26 cellular contexts compared by ENCODE assay signal in the genomic region with DNA sequence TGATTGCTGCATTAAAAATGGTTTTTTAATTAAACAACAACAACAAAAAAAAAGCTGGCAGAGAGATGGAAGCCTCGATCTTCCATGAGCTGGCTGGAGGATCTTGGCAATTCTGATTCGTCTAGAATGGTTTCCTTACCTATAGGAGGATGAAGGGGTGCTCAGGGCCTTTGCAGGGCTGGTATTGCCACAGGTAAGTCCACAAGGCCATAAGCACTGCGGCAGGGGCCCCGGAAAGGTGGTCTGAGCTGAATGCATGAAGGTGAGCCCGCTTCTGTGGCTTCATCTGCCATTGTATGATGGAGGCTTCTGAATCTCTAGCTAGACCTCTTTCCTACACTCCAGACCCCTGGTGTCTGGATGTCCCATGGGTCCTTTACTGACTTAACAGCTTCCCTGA.
"Had no signal": no experiment of that assay in that cellular context is flagged by ENCODE, and none has a peak within 500 bp of the region (broad histone marks: within the 10 kb centered on the region; RNA-seq: fewer than 3 reads in every experiment).

No MANE protein-coding gene starts in this region.

- H3K27ac Mint-ChIP-seq: activated CD4-positive, alpha-beta memory T cell treated with anti-CD3 and anti-CD28 coated beads for 36 hours; activated CD4-positive, alpha-beta T cell treated with anti-CD3 and anti-CD28 coated beads for 36 hours; activated CD4-positive, alpha-beta T cell treated with anti-CD3 and anti-CD28 coated beads, Interleukin-2, amount 10 ng/mL, durations not matched to agents 24 days and 14 days; activated CD8-positive, alpha-beta memory T cell treated with anti-CD3 and anti-CD28 coated beads, Interleukin-2, amount 10 ng/mL, durations not matched to agents 7 days and 5 days; activated CD8-positive, alpha-beta T cell treated with anti-CD3 and anti-CD28 coated beads, Interleukin-2, amount 10 ng/mL, durations not matched to agents 7 days and 5 days; activated naive CD4-positive, alpha-beta T cell treated with anti-CD3 and anti-CD28 coated beads, Interleukin-2, amount 50 U/mL, for 72 hours; activated naive CD8-positive, alpha-beta T cell treated with anti-CD3 and anti-CD28 coated beads, Interleukin-2, amount 10 ng/mL, durations not matched to agents 7 days and 5 days; activated T-helper 1 cell treated with anti-CD3 and anti-CD28 coated beads, Interleukin-12 subunit alpha, Interleukin-12 subunit beta, Interleukin-2, Interleukin-4 antibody, amounts not matched to agents 30 ng/mL and 10 ng/mL and 1 ng/mL, durations not matched to agents 14 hours and 24 hours and 36 hours; dendritic cell treated with granulocyte-macrophage colony-stimulating factor and Interleukin-4, amounts not matched to agents 40 ng/mL and 50 ng/mL, for 4 days; effector memory CD8-positive, alpha-beta T cell had no signal

- H3K9me3 Mint-ChIP-seq: activated CD4-positive, alpha-beta memory T cell treated with anti-CD3 and anti-CD28 coated beads for 36 hours; activated CD4-positive, alpha-beta T cell treated with anti-CD3 and anti-CD28 coated beads, Interleukin-2, amount 10 ng/mL, durations not matched to agents 24 days and 14 days; activated naive CD4-positive, alpha-beta T cell treated with anti-CD3 and anti-CD28 coated beads, Interleukin-2, amount 10 ng/mL, durations not matched to agents 7 days and 5 days; activated naive CD4-positive, alpha-beta T cell treated with anti-CD3 and anti-CD28 coated beads, Interleukin-2, amount 50 U/mL, for 72 hours; activated T-helper 1 cell treated with anti-CD3 and anti-CD28 coated beads, Interleukin-12 subunit alpha, Interleukin-12 subunit beta, Interleukin-2, Interleukin-4 antibody, amounts not matched to agents 30 ng/mL and 10 ng/mL and 1 ng/mL, durations not matched to agents 14 hours and 24 hours and 36 hours; central memory CD8-positive, alpha-beta T cell; dendritic cell treated with granulocyte-macrophage colony-stimulating factor and Interleukin-4, amounts not matched to agents 40 ng/mL and 50 ng/mL, for 4 days; effector memory CD8-positive, alpha-beta T cell had no signal

- ATAC-seq: activated CD4-positive, alpha-beta T cell treated with anti-CD3 and anti-CD28 coated beads for 36 hours; activated CD8-positive, alpha-beta memory T cell treated with anti-CD3 and anti-CD28 coated beads, Interleukin-2, amount 10 ng/mL, durations not matched to agents 7 days and 5 days; activated CD8-positive, alpha-beta T cell treated with anti-CD3 and anti-CD28 coated beads, Interleukin-2, amount 10 ng/mL, durations not matched to agents 7 days and 5 days; activated naive CD4-positive, alpha-beta T cell treated with anti-CD3 and anti-CD28 coated beads, Interleukin-2, amount 50 U/mL, for 72 hours; effector memory CD8-positive, alpha-beta T cell had no signal

- H3K36me3 Mint-ChIP-seq: activated CD8-positive, alpha-beta memory T cell treated with anti-CD3 and anti-CD28 coated beads, Interleukin-2, amount 10 ng/mL, durations not matched to agents 7 days and 5 days; activated naive CD4-positive, alpha-beta T cell treated with anti-CD3 and anti-CD28 coated beads, Interleukin-2, amount 10 ng/mL, durations not matched to agents 7 days and 5 days; activated naive CD4-positive, alpha-beta T cell treated with anti-CD3 and anti-CD28 coated beads, Interleukin-2, amount 50 U/mL, for 72 hours; activated naive CD8-positive, alpha-beta T cell treated with anti-CD3 and anti-CD28 coated beads, Interleukin-2, amount 10 ng/mL, durations not matched to agents 7 days and 5 days had no signal

- H3K4me1 Mint-ChIP-seq: activated CD4-positive, alpha-beta T cell treated with anti-CD3 and anti-CD28 coated beads for 36 hours; activated CD4-positive, alpha-beta T cell treated with anti-CD3 and anti-CD28 coated beads, Interleukin-2, amount 10 ng/mL, durations not matched to agents 24 days and 14 days; activated naive CD4-positive, alpha-beta T cell treated with anti-CD3 and anti-CD28 coated beads, Interleukin-2, amount 10 ng/mL, durations not matched to agents 7 days and 5 days; central memory CD8-positive, alpha-beta T cell had no signal

- H3K27ac ChIP-seq: brain microvascular endothelial cell, coronary artery, dorsolateral prefrontal cortex, epithelial cell of prostate, esophagus squamous epithelium had no signal

- DNase-seq: activated CD4-positive, alpha-beta memory T cell treated with anti-CD3 and anti-CD28 coated beads for 36 hours; activated CD4-positive, alpha-beta T cell treated with anti-CD3 and anti-CD28 coated beads for 36 hours; activated CD4-positive, alpha-beta T cell treated with anti-CD3 and anti-CD28 coated beads, Interleukin-2, amount 10 ng/mL, durations not matched to agents 24 days and 14 days; activated CD4-positive, CD25-positive, alpha-beta regulatory T cell; activated CD4-positive, CD25-positive, alpha-beta regulatory T cell treated with anti-CD3 and anti-CD28 coated beads, Interleukin-2, amount 50 U/mL, for 72 hours; activated CD8-positive, alpha-beta memory T cell treated with anti-CD3 and anti-CD28 coated beads, Interleukin-2, amount 10 ng/mL, durations not matched to agents 7 days and 5 days; activated CD8-positive, alpha-beta memory T cell treated with anti-CD3 and anti-CD28 coated beads, Interleukin-2, amount 50 U/mL, for 4 hours; activated CD8-positive, alpha-beta T cell treated with anti-CD3 and anti-CD28 coated beads, Interleukin-2, amount 10 ng/mL, durations not matched to agents 7 days and 5 days; activated gamma-delta T cell; activated naive CD4-positive, alpha-beta T cell; activated naive CD4-positive, alpha-beta T cell treated with anti-CD3 and anti-CD28 coated beads, Interleukin-2, amount 10 ng/mL, durations not matched to agents 7 days and 5 days; activated naive CD8-positive, alpha-beta T cell treated with anti-CD3 and anti-CD28 coated beads, Interleukin-2, amount 10 ng/mL, durations not matched to agents 7 days and 5 days; activated T-cell treated with anti-CD3 and anti-CD28 coated beads, Interleukin-2, amount 50 U/mL, for 1 hour; activated T-cell treated with anti-CD3 and anti-CD28 coated beads, Interleukin-2, amount 50 U/mL, for 48 hours; brain microvascular endothelial cell; effector CD4-positive, alpha-beta T cell; effector memory CD8-positive, alpha-beta T cell; esophagus squamous epithelium; T-helper 2 cell had no signal

- H3K27me3 Mint-ChIP-seq: activated CD4-positive, alpha-beta memory T cell treated with anti-CD3 and anti-CD28 coated beads for 36 hours; activated CD4-positive, alpha-beta T cell treated with anti-CD3 and anti-CD28 coated beads for 36 hours; activated naive CD4-positive, alpha-beta T cell treated with anti-CD3 and anti-CD28 coated beads, Interleukin-2, amount 10 ng/mL, durations not matched to agents 7 days and 5 days; dendritic cell treated with granulocyte-macrophage colony-stimulating factor and Interleukin-4, amounts not matched to agents 40 ng/mL and 50 ng/mL, for 4 days had no signal

- H3K9me3 ChIP-seq: esophagus squamous epithelium had no signal

- H3K36me3 ChIP-seq: brain microvascular endothelial cell, esophagus squamous epithelium had no signal

- H3K4me3 ChIP-seq: coronary artery, dorsolateral prefrontal cortex, esophagus squamous epithelium had no signal

- H3K4me3 Mint-ChIP-seq: activated CD4-positive, alpha-beta memory T cell treated with anti-CD3 and anti-CD28 coated beads for 36 hours; activated CD4-positive, alpha-beta T cell treated with anti-CD3 and anti-CD28 coated beads for 36 hours; activated CD4-positive, alpha-beta T cell treated with anti-CD3 and anti-CD28 coated beads, Interleukin-2, amount 10 ng/mL, durations not matched to agents 24 days and 14 days; activated CD8-positive, alpha-beta memory T cell treated with anti-CD3 and anti-CD28 coated beads, Interleukin-2, amount 10 ng/mL, durations not matched to agents 7 days and 5 days; activated CD8-positive, alpha-beta T cell treated with anti-CD3 and anti-CD28 coated beads, Interleukin-2, amount 10 ng/mL, durations not matched to agents 7 days and 5 days; activated naive CD4-positive, alpha-beta T cell treated with anti-CD3 and anti-CD28 coated beads, Interleukin-2, amount 10 ng/mL, durations not matched to agents 7 days and 5 days; activated naive CD8-positive, alpha-beta T cell treated with anti-CD3 and anti-CD28 coated beads, Interleukin-2, amount 10 ng/mL, durations not matched to agents 7 days and 5 days; activated T-helper 1 cell treated with anti-CD3 and anti-CD28 coated beads, Interleukin-12 subunit alpha, Interleukin-12 subunit beta, Interleukin-2, Interleukin-4 antibody, amounts not matched to agents 30 ng/mL and 10 ng/mL and 1 ng/mL, durations not matched to agents 14 hours and 24 hours and 36 hours; central memory CD8-positive, alpha-beta T cell; dendritic cell treated with granulocyte-macrophage colony-stimulating factor and Interleukin-4, amounts not matched to agents 40 ng/mL and 50 ng/mL, for 4 days; effector memory CD8-positive, alpha-beta T cell had no signal
